ENCODE assay signal across 19 cellular contexts in genomic region chr9:75130621-75131020, GRCh38. TPM values are rescaled to one million over a fixed set of nuclear protein-coding genes. Genes with fewer than 3 reads are reported as not detected.
A peak's percentile ranks its signal among the peaks of the same experiment; 100 is the strongest.
DNase-seq lines count a peak whose midpoint lies in the region; TF ChIP-seq lines count a peak whose summit lies in the region.
"Had no signal": no experiment of that assay in that cellular context is flagged by ENCODE, and none has a peak within 500 bp of the region (broad histone marks: within the 10 kb centered on the region; RNA-seq: fewer than 3 reads in every experiment).

No MANE protein-coding gene starts in this region.

- H3K36me3 ChIP-seq in H7 (replicated peaks; ENCODE audit: control insufficient read depth, insufficient read depth, low read length) (no peaks in the 10 kb centered on the region), prostate gland (peaks cover 6 to 8% of the 10 kb centered on the region in 2 donors)
- H3K36me3 ChIP-seq: neural progenitor cell had no signal

- no peak for TF ChIP-seq CTCF in AG09309 (IDR thresholded peaks at IDR 0.05; ENCODE audit: control insufficient read depth, insufficient read depth, low read depth, low read length, missing control alignments)
- TF ChIP-seq CTCF in prostate gland (IDR thresholded peaks at IDR 0.05) = no peak

- H3K27me3 ChIP-seq in H7 (ENCODE audit: control insufficient read depth, insufficient read depth, low read length) (no peaks in the 10 kb centered on the region), prostate gland (replicated peaks; ENCODE audit: insufficient read depth) (no peaks in the 10 kb centered on the region)
- H3K27me3 ChIP-seq: neural progenitor cell, right atrium auricular region, SJCRH30, vagina had no signal

- WGBS in prostate gland = 77% methylated on average over 3 of the region's 3 CpGs

- TF ChIP-seq POLR2A in prostate gland (IDR thresholded peaks at IDR 0.05) = no peak

- DNase-seq in AG09309 (ENCODE audit: low read depth) = peak; percentile 59
- peak; percentile 56 for DNase-seq in GM04503 (ENCODE audit: low read depth)
- DNase-seq in caudate nucleus (lab: John Stamatoyannopoulos, UW) = no peak
- DNase-seq in medulla oblongata (ENCODE audit: extremely low spot score) = peak; percentile 33
- no peak for DNase-seq in H7
- no peak for DNase-seq in HUDEP-2 (lab: John Stamatoyannopoulos, UW; ENCODE audit: unreplicated experiment in 76 of 76)
- no peak for DNase-seq in prostate gland (ENCODE audit: low spot score)
- DNase-seq in Kasumi-1 (lab: John Stamatoyannopoulos, UW) = no peak
- DNase-seq: activated CD4-positive, alpha-beta T cell treated with anti-CD3 and anti-CD28 coated beads for 36 hours; activated naive CD8-positive, alpha-beta T cell treated with anti-CD3 and anti-CD28 coated beads for 36 hours; activated T-cell treated with anti-CD3 and anti-CD28 coated beads, Interleukin-2, amount 50 U/mL, for 4 hours; AML-193; NCI-H1930; NCI-H510A treated with DMSO at 0.1 percent for 48 hours; SJCRH30; stimulated activated naive CD8-positive, alpha-beta T cell treated with anti-CD3 and anti-CD28 coated beads, Interleukin-15, amount 100 ng/mL, for 72 hours had no signal

- intact Hi-C loops in prostate gland (cut with DNase I) = no loop called here

- H3K4me3 ChIP-seq in AG09309 (ENCODE audit: control insufficient read depth, low read depth, low read length) (no peak overlapping the region), H7 (ENCODE audit: insufficient read depth, low read depth, low read length) (no peak overlapping the region), prostate gland (no peak overlapping the region)
- H3K4me3 ChIP-seq: neural progenitor cell, right atrium auricular region, SJCRH30, vagina had no signal

- H3K27ac ChIP-seq in caudate nucleus (ENCODE audit: low read depth, low read length) (peak overlapping the region; percentile 74), prostate gland (no peak overlapping the region)
- H3K27ac ChIP-seq: neural progenitor cell, right atrium auricular region, SJCRH30, vagina had no signal

- no peaks in the 10 kb centered on the region for H3K4me1 ChIP-seq in prostate gland (replicated peaks)
- H3K4me1 ChIP-seq: right atrium auricular region, SJCRH30 had no signal

- no peaks in the 10 kb centered on the region for H3K9me3 ChIP-seq in prostate gland
- H3K9me3 ChIP-seq: right atrium auricular region, SJCRH30, vagina had no signal

RNA-seq across cellular contexts. Expression of gene OSTF1, which starts 42.3 kb away (rescaled TPM):
- total RNA-seq in H7 (2014; rRNA removed; shearing (Covaris generic)) = 17.3 and 18.5 TPM in 2 replicates
- 10 to 100 TPM; 24.5 to 35.8 TPM for total RNA-seq in prostate gland

RNA-seq across cellular contexts. Expression of gene NMRK1, which starts 42.7 kb away (rescaled TPM):
- 12.0 and 13.3 TPM in 2 replicates for total RNA-seq in H7 (2014; rRNA removed; shearing (Covaris generic))
- total RNA-seq in prostate gland = 10 to 100 TPM; 16.2 to 34.1 TPM

Comparison
In these comparisons a context has a peak if more than half of its experiments do, and no peak if none do; other contexts are left out.
1. DNase-seq: peak in AG09309 (single experiment), GM04503 (single experiment) and medulla oblongata (single experiment); none in caudate nucleus (0 of 61), H7 (single experiment), HUDEP-2 (0 of 76), prostate gland (single experiment) and Kasumi-1 (0 of 2).